In genomic region chr11:1453611-1454386, GRCh38 we compare ENCODE assay signal across 8 cellular contexts. TPM values are rescaled to one million over a fixed set of nuclear protein-coding genes. Genes with fewer than 3 reads are reported as not detected.
DNase-seq lines count a peak whose midpoint lies in the region; ATAC-seq and TF ChIP-seq lines count a peak whose summit lies in the region.

No MANE protein-coding gene starts in this region.

- no peak overlapping the region for H3K27ac Mint-ChIP-seq in activated naive CD4-positive, alpha-beta T cell treated with anti-CD3 and anti-CD28 coated beads, Interleukin-2, amount 10 ng/mL, durations not matched to agents 7 days and 5 days

- peaks cover 11% of the 10 kb centered on the region for H3K27me3 Mint-ChIP-seq in activated naive CD4-positive, alpha-beta T cell treated with anti-CD3 and anti-CD28 coated beads, Interleukin-2, amount 10 ng/mL, durations not matched to agents 7 days and 5 days

- no peaks in the 10 kb centered on the region for H3K4me1 Mint-ChIP-seq in activated naive CD4-positive, alpha-beta T cell treated with anti-CD3 and anti-CD28 coated beads, Interleukin-2, amount 10 ng/mL, durations not matched to agents 7 days and 5 days

- no peak for ATAC-seq in stimulated activated naive CD8-positive, alpha-beta T cell treated with anti-CD3 and anti-CD28 coated beads, Interleukin-15, Interleukin-2, amounts not matched to agents 100 U/mL and 50 U/mL, for 24 hours
- no peak for ATAC-seq in GM19463 (IDR thresholded peaks at IDR 0.05; ENCODE audit: unreplicated experiment)

- H3K4me3 Mint-ChIP-seq in activated naive CD4-positive, alpha-beta T cell treated with anti-CD3 and anti-CD28 coated beads, Interleukin-2, amount 10 ng/mL, durations not matched to agents 7 days and 5 days: no peak overlapping the region

- no peak for TF ChIP-seq POLR2A in erythroblast (IDR thresholded peaks at IDR 0.05; ENCODE audit: low read length)

- H3K9me3 Mint-ChIP-seq in activated naive CD4-positive, alpha-beta T cell treated with anti-CD3 and anti-CD28 coated beads, Interleukin-2, amount 10 ng/mL, durations not matched to agents 7 days and 5 days: no peaks in the 10 kb centered on the region

- DNase-seq in activated naive CD4-positive, alpha-beta T cell treated with anti-CD3 and anti-CD28 coated beads, Interleukin-2, amount 10 ng/mL, durations not matched to agents 7 days and 5 days: peak; percentile 80
- DNase-seq in activated naive CD4-positive, alpha-beta T cell treated with Interleukin-2 at 50 U/mL for 16 hours: no peak
- DNase-seq in NCI-H774 (lab: John Stamatoyannopoulos, UW): peak; percentile 63
- DNase-seq in erythroblast (lab: John Stamatoyannopoulos, UW): peak; percentile 14 to 39
- DNase-seq in stimulated activated naive CD8-positive, alpha-beta T cell treated with anti-CD3 and anti-CD28 coated beads, Interleukin-15, Interleukin-2, amounts not matched to agents 100 U/mL and 50 U/mL, for 24 hours: peak; percentile 11
- no peak for DNase-seq in occipital lobe (lab: John Stamatoyannopoulos, UW)
- no peak for DNase-seq in NCI-H1694 treated with DMSO at 0.1 percent for 48 hours (lab: John Stamatoyannopoulos, UW)

- H3K36me3 Mint-ChIP-seq in activated naive CD4-positive, alpha-beta T cell treated with anti-CD3 and anti-CD28 coated beads, Interleukin-2, amount 10 ng/mL, durations not matched to agents 7 days and 5 days: no peaks in the 10 kb centered on the region

- CTCF ChIA-PET in activated naive CD4-positive, alpha-beta T cell treated with anti-CD3 and anti-CD28 coated beads, Interleukin-2, amount 10 ng/mL, durations not matched to agents 7 days and 5 days (lab: Charles Lee): interaction anchor here (1.8 to 2.0 kb wide), 2 partner anchors 121 to 123 kb away, joined by 6 read pairs; no protein-coding TSS in a partner anchor

RNA-seq across cellular contexts. Expression of gene MOB2, which starts 32.8 kb away (rescaled TPM):
- total RNA-seq in occipital lobe: 13.7 TPM

Comparison
In these comparisons a context has a peak if more than half of its experiments do, and no peak if none do; other contexts are left out.
1. DNase-seq: peak in activated naive CD4-positive, alpha-beta T cell treated with anti-CD3 and anti-CD28 coated beads, Interleukin-2, amount 10 ng/mL, durations not matched to agents 7 days and 5 days (single experiment), NCI-H774 (single experiment), erythroblast (2 of 2) and stimulated activated naive CD8-positive, alpha-beta T cell treated with anti-CD3 and anti-CD28 coated beads, Interleukin-15, Interleukin-2, amounts not matched to agents 100 U/mL and 50 U/mL, for 24 hours (single experiment); none in activated naive CD4-positive, alpha-beta T cell treated with Interleukin-2 at 50 U/mL for 16 hours (single experiment), occipital lobe (single experiment) and NCI-H1694 treated with DMSO at 0.1 percent for 48 hours (single experiment).